Comparison of ENCODE assay signal across 1 cellular context in genomic region chr10:76408646-76409045, GRCh38.
TF ChIP-seq lines count a peak whose summit lies in the region.

No MANE protein-coding gene starts in this region.

TF ChIP-seq in GM23338, 12 proteins besides CTCF, POLR2A, EP300 and RAD21 (continued from another document):
- TF ChIP-seq ZNF462 (CRISPR knock-in tag; IDR thresholded peaks at IDR 0.05) (no peak), ETS1 (IDR thresholded peaks at IDR 0.05) (no peak), CREB1 (CRISPR knock-in tag; IDR thresholded peaks at IDR 0.05; ENCODE audit: low read depth) (no peak), ZNF114 (CRISPR knock-in tag; IDR thresholded peaks at IDR 0.05) (no peak)
